Comparison of ENCODE assay signal across 9 cellular contexts in the genomic region with DNA sequence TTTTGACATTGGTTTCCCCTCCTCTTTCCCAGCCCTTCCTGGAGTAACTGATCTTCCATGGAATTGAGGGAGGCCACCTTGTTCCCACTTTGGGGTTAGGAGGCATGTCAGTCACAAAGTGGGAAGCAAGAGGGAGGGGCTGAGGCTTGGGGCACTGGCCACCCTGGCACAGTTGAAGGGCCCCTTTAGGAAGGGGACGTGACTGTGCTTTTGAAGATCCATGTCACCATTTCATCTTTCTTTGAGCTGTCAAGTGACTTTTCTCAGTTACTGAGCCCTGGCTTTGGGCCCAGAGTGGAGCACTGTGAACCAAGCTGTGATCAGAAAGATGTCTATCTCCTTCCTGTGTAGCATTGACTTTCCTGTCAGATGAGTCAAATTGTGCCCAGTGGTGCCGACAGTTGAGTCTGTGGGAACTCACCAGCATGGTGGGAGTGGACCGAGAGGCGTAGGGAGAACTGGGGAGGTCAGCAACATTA. TPM values are rescaled to one million over a fixed set of nuclear protein-coding genes. Genes with fewer than 3 reads are reported as not detected.
DNase-seq lines count a peak whose midpoint lies in the region; ATAC-seq, FAIRE-seq and TF ChIP-seq lines count a peak whose summit lies in the region.
"Had no signal": no experiment of that assay in that cellular context is flagged by ENCODE, and none has a peak within 500 bp of the region (broad histone marks: within the 10 kb centered on the region; RNA-seq: fewer than 3 reads in every experiment).

No MANE protein-coding gene starts in this region.

- TF ChIP-seq CTCF in K562 (IDR thresholded peaks at IDR 0.05 in 2 of 3, conservative IDR thresholded peaks at IDR 0.05 in 1 of 3; ENCODE audit: insufficient read depth in 2 of 3, low read depth in 1 of 3, low read length in 3 of 3) (no peak), osteoblast (IDR thresholded peaks at IDR 0.05; ENCODE audit: extremely low read depth, low read depth, low read length) (no peak), GM10248 (IDR thresholded peaks at IDR 0.05; ENCODE audit: control extremely low read depth, extremely low read depth, low read depth, missing control alignments) (no peak)

- H4K20me1 ChIP-seq in K562 (replicated peaks; ENCODE audit: control insufficient read depth, insufficient read depth, low read length) (no peaks in the 10 kb centered on the region), osteoblast (ENCODE audit: insufficient read depth, low read length) (no peaks in the 10 kb centered on the region)

- H3K4me1 ChIP-seq in CD4-positive, alpha-beta memory T cell (ENCODE audit: insufficient read depth, low read length), result peaks cover 98% of the 10 kb centered on the region
- H3K4me1 ChIP-seq in K562 (replicated peaks in 1 of 2; ENCODE audit: control insufficient read depth in 2 of 2, insufficient read depth in 2 of 2, low read length in 2 of 2), result peaks cover 7 to 26% of the 10 kb centered on the region in 2 experiments
- peaks cover 8% of the 10 kb centered on the region for H3K4me1 ChIP-seq in osteoblast (ENCODE audit: insufficient read depth, low read length)

- TF ChIP-seq RAD21 in K562 (CRISPR knock-in tag; conservative IDR thresholded peaks at IDR 0.05 in 1 of 2, IDR thresholded peaks at IDR 0.05 in 1 of 2), result no peak

- no peaks in the 10 kb centered on the region for H3K9me1 ChIP-seq in K562 (ENCODE audit: control insufficient read depth, insufficient read depth, low read length)

- POLR2A ChIA-PET in CD4-positive, alpha-beta memory T cell (lab: Charles Lee; ENCODE audit: partially characterized antibody), result interaction anchor here (0.6 to 12.7 kb wide), 23 partner anchors 9 to 711 kb away, joined by 3 to 267 read pairs (median 4); a partner anchor contains a TSS
- POLR2A ChIA-PET in K562 (lab: Yijun Ruan, JAX) (interaction anchor here (0.6 to 1.2 kb wide), 5 partner anchors 9 to 348 kb away, joined by 3 read pairs; no protein-coding TSS in a partner anchor), GM10248 (lab: Yijun Ruan, JAX) (interaction anchor here (0.6 to 0.7 kb wide), 3 partner anchors 21 to 110 kb away, joined by 3 to 6 read pairs (median 3); no protein-coding TSS in a partner anchor)

- H3K4me2 ChIP-seq in K562 (ENCODE audit: insufficient read depth, low read length), result no peak overlapping the region
- no peak overlapping the region for H3K4me2 ChIP-seq in osteoblast (ENCODE audit: insufficient read depth, low read length)

- peak; percentile 74 to 88 (median 77) for DNase-seq in CD4-positive, alpha-beta memory T cell
- DNase-seq in T-helper 2 cell (peak; percentile 34 to 96 (median 51)), K562 (ENCODE audit: extremely low read depth in 1 of 4, low spot score in 3 of 4) (peak in 1 of 4 experiments; percentile 37), osteoblast (ENCODE audit: insufficient read length, low spot score, missing footprints) (peak; percentile 56), NCI-H2196 (lab: John Stamatoyannopoulos, UW; ENCODE audit: unreplicated experiment) (no peak), NCI-H1436 treated with DMSO at 0.1 percent for 48 hours (lab: John Stamatoyannopoulos, UW) (no peak), GM10248 (ENCODE audit: extremely low spot score) (no peak)

- H3K4me1 Mint-ChIP-seq in CD4-positive, alpha-beta memory T cell, result peaks cover 57 to 92% (median 79%) of the 10 kb centered on the region in 4 donors

- H3K9ac ChIP-seq in K562 (ENCODE audit: insufficient read depth in 1 of 2, low read depth in 2 of 2, low read length in 2 of 2), result no peak overlapping the region; a peak in 1 of 4 replicates

- peak overlapping the region; percentile 66 for H3K27ac ChIP-seq in CD4-positive, alpha-beta memory T cell (ENCODE audit: low read depth, low read length)
- H3K27ac ChIP-seq in K562 (ENCODE audit: extremely low read depth, low read depth, low read length) (peak overlapping the region; percentile 72; the same call in 2 of the 3 replicates), osteoblast (ENCODE audit: low read depth, low read length) (peak overlapping the region; percentile 58)

- BruUV-seq in K562 (replicated peaks; lab: Mats Ljungman, UMichigan), result no TSS peak

- TF ChIP-seq POLR2A in K562 (conservative IDR thresholded peaks at IDR 0.05), result no peak

- intact Hi-C loops in CD4-positive, alpha-beta memory T cell (cut with micrococcal nuclease), result loop anchor here (1.0 to 10.0 kb wide), 3 partner anchors 19 to 279 kb away; a partner anchor contains a TSS
- intact Hi-C loops in K562 (cut with micrococcal nuclease), result loop anchor here (10.0 kb wide), 2 partner anchors 189 to 269 kb away; a partner anchor contains a TSS

- TF ChIP-seq EP300 in K562 (IDR thresholded peaks at IDR 0.05; ENCODE audit: low read length), result no peak

- peak overlapping the region; percentile 76 to 93 (median 86) for H3K4me3 Mint-ChIP-seq in CD4-positive, alpha-beta memory T cell

- FAIRE-seq in K562 (lab: Jason Lieb, UNC), result peak; percentile 23
- FAIRE-seq: endometrium had no signal

- in situ Hi-C loops in K562 (cut with MboI), result no loop called here

- no peaks in the 10 kb centered on the region for H3K27me3 ChIP-seq in CD4-positive, alpha-beta memory T cell (ENCODE audit: insufficient read depth, low read length)
- H3K27me3 ChIP-seq in K562 (ENCODE audit: control insufficient read depth in 2 of 2, insufficient read depth in 2 of 2, low read length in 2 of 2) (no peaks in the 10 kb centered on the region), osteoblast (ENCODE audit: insufficient read depth, low read length) (no peaks in the 10 kb centered on the region)

- peak overlapping the region; percentile 94 to 100 (median 98) for H3K27ac Mint-ChIP-seq in CD4-positive, alpha-beta memory T cell

- CTCF ChIA-PET in CD4-positive, alpha-beta memory T cell (lab: Charles Lee; ENCODE audit: partially characterized antibody), result interaction anchor here (0.8 to 8.2 kb wide), 14 partner anchors 16 to 120 kb away, joined by 3 to 106 read pairs (median 4); a partner anchor contains a TSS
- CTCF ChIA-PET in K562 (lab: Yijun Ruan, JAX; ENCODE audit: low intra/inter-chr PET ratio), result no interaction called here
- CTCF ChIA-PET in GM10248 (lab: Yijun Ruan, JAX), result interaction anchor here (1.1 to 3.4 kb wide), 10 partner anchors 10 to 128 kb away, joined by 3 to 12 read pairs (median 4); no protein-coding TSS in a partner anchor

- peaks cover 27 to 28% of the 10 kb centered on the region in 2 donors for H3K36me3 Mint-ChIP-seq in CD4-positive, alpha-beta memory T cell

- no peak overlapping the region for H3K4me3 ChIP-seq in CD4-positive, alpha-beta memory T cell (ENCODE audit: low read length in 2 of 2)
- H3K4me3 ChIP-seq in K562, result no peak overlapping the region
- H3K4me3 ChIP-seq in osteoblast (ENCODE audit: insufficient read depth, low read length), result no peak overlapping the region

- H3K79me2 ChIP-seq in K562 (ENCODE audit: control insufficient read depth, insufficient read depth, low read length), result no peaks in the 10 kb centered on the region
- no peaks in the 10 kb centered on the region for H3K79me2 ChIP-seq in osteoblast (ENCODE audit: insufficient read depth, low read length)

- no peaks in the 10 kb centered on the region for H3K36me3 ChIP-seq in CD4-positive, alpha-beta memory T cell (ENCODE audit: insufficient read depth, low read length)
- H3K36me3 ChIP-seq in K562 (ENCODE audit: control insufficient read depth, insufficient read depth, low read length) (no peaks in the 10 kb centered on the region), osteoblast (ENCODE audit: insufficient read depth, low read length) (no peaks in the 10 kb centered on the region)

- no peaks in the 10 kb centered on the region for H3K9me3 ChIP-seq in CD4-positive, alpha-beta memory T cell (ENCODE audit: control insufficient read depth in 1 of 2, low read length in 2 of 2)
- H3K9me3 ChIP-seq in K562 (replicated peaks; ENCODE audit: control insufficient read depth, insufficient read depth, low read depth, low read length) (no peaks in the 10 kb centered on the region), osteoblast (ENCODE audit: low read depth, low read length) (no peaks in the 10 kb centered on the region)

- H3K27me3 Mint-ChIP-seq in CD4-positive, alpha-beta memory T cell, result no peaks in the 10 kb centered on the region

- ATAC-seq in K562 (peak; percentile 21; the same call in 2 of the 3 replicates), HG03565 (IDR thresholded peaks at IDR 0.05; ENCODE audit: unreplicated experiment) (no peak)

- WGBS in K562 (ENCODE audit: insufficient coverage, low coverage, missing lambda C conversion rate), result 31% methylated on average over 4 of the region's 4 CpGs

- H3K9me3 Mint-ChIP-seq in CD4-positive, alpha-beta memory T cell, result peaks cover 0 to 1% (median 0%) of the 10 kb centered on the region in 8 donors

- H2AFZ ChIP-seq in K562 (ENCODE audit: low read depth, low read length) (peak overlapping the region; percentile 81), osteoblast (ENCODE audit: low read length) (peak overlapping the region; percentile 3)

RNA-seq across cellular contexts. Expression of a gene that starts 38.5 kb away (rescaled TPM):
- not detected for total RNA-seq in CD4-positive, alpha-beta memory T cell
- polyA plus RNA-seq in CD4-positive, alpha-beta memory T cell, result not detected
- not detected in 2 replicates for total RNA-seq in K562 (2011; cell fraction: chromatin; rRNA removed; ENCODE audit: low replicate concordance)
- total RNA-seq in K562 (2011; cell fraction: nucleolus; rRNA removed), result not detected in 2 replicates
- not detected in 2 replicates for total RNA-seq in K562 (2011; cell fraction: nucleoplasm; rRNA removed)
- total RNA-seq in K562 (2014; rRNA removed) (not detected in 2 replicates), K562 (2014; rRNA removed; fragmentation: Illumina TruSeq; extraction: Trizol) (not detected in 2 replicates), K562 (2015; rRNA removed; fragmentation: Illumina TruSeq; extraction: Trizol) (not detected in 2 replicates), K562 (2021) (not detected in 2 replicates), osteoblast (not detected in 2 replicates)
- polyA plus RNA-seq in K562 (2011; rRNA removed) (not detected in 2 replicates), K562 (2014; fragmentation: Illumina TruSeq; extraction: Trizol) (not detected in 2 replicates), K562 (2014; fragmentation: Nextera tagmentation; extraction: Ambion mirVana) (not detected), K562 (2014; rRNA removed) (not detected in 2 replicates)
- polyA plus RNA-seq in K562 (2011; cell fraction: cytosol; rRNA removed), result not detected in 2 replicates
- not detected in 2 replicates for polyA plus RNA-seq in K562 (2011; cell fraction: nucleus; rRNA removed)
- polyA plus RNA-seq in K562 (2012), result not detected in 2 replicates
- polyA minus RNA-seq in K562 (2011; rRNA and poly(A)+ RNA removed), result not detected in 2 replicates
- polyA minus RNA-seq in K562 (2011; cell fraction: cytosol; rRNA and poly(A)+ RNA removed), result not detected in 2 replicates
- polyA minus RNA-seq in K562 (2011; cell fraction: nucleus; rRNA and poly(A)+ RNA removed), result not detected in 2 replicates

RNA-seq across cellular contexts. Expression of a gene that starts 38.7 kb away (rescaled TPM):
- not detected for total RNA-seq in CD4-positive, alpha-beta memory T cell
- polyA plus RNA-seq in CD4-positive, alpha-beta memory T cell, result not detected
- total RNA-seq in K562 (2011; cell fraction: chromatin; rRNA removed; ENCODE audit: low replicate concordance), result not detected in 2 replicates
- not detected in 2 replicates for total RNA-seq in K562 (2011; cell fraction: nucleolus; rRNA removed)
- not detected in 2 replicates for total RNA-seq in K562 (2011; cell fraction: nucleoplasm; rRNA removed)
- total RNA-seq in K562 (2014; rRNA removed), result 0.04 and 0.05 TPM in 2 replicates
- total RNA-seq in K562 (2014; rRNA removed; fragmentation: Illumina TruSeq; extraction: Trizol), result not detected in 2 replicates
- not detected in 2 replicates for total RNA-seq in K562 (2015; rRNA removed; fragmentation: Illumina TruSeq; extraction: Trizol)
- total RNA-seq in K562 (2021), result not detected in 2 replicates
- polyA plus RNA-seq in K562 (2011; rRNA removed), result not detected in 2 replicates
- not detected in 2 replicates for polyA plus RNA-seq in K562 (2011; cell fraction: cytosol; rRNA removed)
- polyA plus RNA-seq in K562 (2011; cell fraction: nucleus; rRNA removed), result not detected in 2 replicates
- polyA plus RNA-seq in K562 (2012), result 0.06 TPM in 1 of 2 replicates, not detected in the other
- polyA plus RNA-seq in K562 (2014; fragmentation: Illumina TruSeq; extraction: Trizol), result not detected in 2 replicates
- not detected for polyA plus RNA-seq in K562 (2014; fragmentation: Nextera tagmentation; extraction: Ambion mirVana)
- 0.01 TPM in 1 of 2 replicates, not detected in the other for polyA plus RNA-seq in K562 (2014; rRNA removed)
- polyA minus RNA-seq in K562 (2011; rRNA and poly(A)+ RNA removed), result not detected in 2 replicates
- polyA minus RNA-seq in K562 (2011; cell fraction: cytosol; rRNA and poly(A)+ RNA removed), result not detected in 2 replicates
- not detected in 2 replicates for polyA minus RNA-seq in K562 (2011; cell fraction: nucleus; rRNA and poly(A)+ RNA removed)
- total RNA-seq in osteoblast, result not detected in 2 replicates

RNA-seq across cellular contexts. Expression of a gene that starts 58.4 kb away (rescaled TPM):
- total RNA-seq in CD4-positive, alpha-beta memory T cell, result 100 to 1,000 TPM; 101 to 106 TPM
- 10 to 100 TPM; 54.6 to 73.0 TPM for polyA plus RNA-seq in CD4-positive, alpha-beta memory T cell
- 2.6 TPM in 1 of 2 replicates, not detected in the other for total RNA-seq in K562 (2011; cell fraction: chromatin; rRNA removed; ENCODE audit: low replicate concordance)
- total RNA-seq in K562 (2011; cell fraction: nucleolus; rRNA removed), result 0.79 and 1.0 TPM in 2 replicates
- 0.59 and 2.0 TPM in 2 replicates for total RNA-seq in K562 (2011; cell fraction: nucleoplasm; rRNA removed)
- total RNA-seq in K562 (2014; rRNA removed), result 0.05 and 0.37 TPM in 2 replicates
- total RNA-seq in K562 (2014; rRNA removed; fragmentation: Illumina TruSeq; extraction: Trizol), result 0.03 and 0.11 TPM in 2 replicates
- total RNA-seq in K562 (2015; rRNA removed; fragmentation: Illumina TruSeq; extraction: Trizol), result 0.07 and 0.19 TPM in 2 replicates
- 0.24 and 0.47 TPM in 2 replicates for total RNA-seq in K562 (2021)
- 0.25 and 0.83 TPM in 2 replicates for polyA plus RNA-seq in K562 (2011; rRNA removed)
- 0.43 and 0.70 TPM in 2 replicates for polyA plus RNA-seq in K562 (2011; cell fraction: cytosol; rRNA removed)
- 0.10 and 0.21 TPM in 2 replicates for polyA plus RNA-seq in K562 (2011; cell fraction: nucleus; rRNA removed)
- 0.21 and 0.37 TPM in 2 replicates for polyA plus RNA-seq in K562 (2012)
- polyA plus RNA-seq in K562 (2014; fragmentation: Illumina TruSeq; extraction: Trizol), result 0.09 and 0.40 TPM in 2 replicates
- not detected for polyA plus RNA-seq in K562 (2014; fragmentation: Nextera tagmentation; extraction: Ambion mirVana)
- 0.03 and 1.1 TPM in 2 replicates for polyA plus RNA-seq in K562 (2014; rRNA removed)
- polyA minus RNA-seq in K562 (2011; rRNA and poly(A)+ RNA removed), result 0.25 and 0.42 TPM in 2 replicates
- not detected in 2 replicates for polyA minus RNA-seq in K562 (2011; cell fraction: cytosol; rRNA and poly(A)+ RNA removed)
- polyA minus RNA-seq in K562 (2011; cell fraction: nucleus; rRNA and poly(A)+ RNA removed), result 0.56 TPM in 1 of 2 replicates, not detected in the other
- 5.3 and 8.0 TPM in 2 replicates for total RNA-seq in osteoblast

Comparison
In these comparisons a context has a peak if more than half of its experiments do, and no peak if none do; other contexts are left out.
1. DNase-seq: peak in CD4-positive, alpha-beta memory T cell (5 of 5), T-helper 2 cell (5 of 5) and osteoblast (single experiment); none in NCI-H2196 (single experiment), NCI-H1436 treated with DMSO at 0.1 percent for 48 hours (single experiment) and GM10248 (single experiment).
2. RNA of a gene that starts 58.4 kb away (total RNA-seq): 101 to 106 TPM in CD4-positive, alpha-beta memory T cell; 5.3 to 8.0 TPM in osteoblast and 0.03 to 2.6 TPM in K562; every median in the first group is over 10 times any median in the second.
3. Peak in every context shown above with its lines, with median percentiles within 50 percentile points of each other: H3K27ac ChIP-seq.